Comparison of ENCODE assay signal across 15 cellular contexts in the genomic region with DNA sequence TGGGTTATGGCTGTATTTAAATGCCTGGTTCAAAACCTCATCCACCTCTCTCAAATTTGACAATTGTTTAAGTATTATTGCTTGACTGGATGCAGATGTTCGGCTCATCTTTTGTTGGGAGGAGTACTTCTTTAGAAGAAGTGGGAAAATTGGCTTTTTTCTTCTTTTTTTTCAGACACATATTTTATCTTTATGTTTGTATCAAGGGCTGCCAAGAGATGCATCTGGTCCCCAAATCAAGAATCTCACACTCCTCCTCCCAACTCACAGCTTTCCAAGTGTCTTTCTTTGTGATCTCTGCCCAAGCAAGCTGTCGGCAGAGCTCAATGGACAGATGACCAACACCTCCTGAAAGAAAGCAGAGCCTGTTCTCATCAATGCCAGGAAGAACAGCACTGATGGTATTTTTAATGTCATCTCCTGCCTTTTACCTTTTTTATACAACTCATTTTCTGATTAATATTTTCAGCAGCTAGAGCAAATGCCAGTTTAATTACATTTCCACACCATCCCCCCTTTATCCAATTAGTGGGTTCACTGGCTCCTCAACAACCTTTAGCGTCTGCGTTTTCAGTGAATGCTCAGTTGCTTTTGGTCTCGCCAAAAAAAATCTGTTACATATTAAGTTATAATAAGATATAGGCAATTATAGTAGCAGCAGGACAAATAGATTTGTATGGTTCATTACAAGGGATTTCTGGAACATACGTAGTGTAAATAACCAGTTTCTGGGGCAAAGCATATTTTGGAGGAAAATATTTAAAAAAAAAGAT.
"Had no signal": no experiment of that assay in that cellular context is flagged by ENCODE, and none has a peak within 500 bp of the region (broad histone marks: within the 10 kb centered on the region; RNA-seq: fewer than 3 reads in every experiment).

No MANE protein-coding gene starts in this region.

- ATAC-seq: natural killer cell; right lobe of liver; stimulated activated naive B cell treated with anti-CD40 and anti-IgM and Interleukin-4, amounts not matched to agents 10 μg/mL and 1 μg/mL and 100 μg/mL, for 72 hours; stimulated activated naive CD8-positive, alpha-beta T cell treated with anti-CD3 and anti-CD28 coated beads, Interleukin-15, amount 100 ng/mL, for 72 hours had no signal

- H2AFZ ChIP-seq: neural progenitor cell, parathyroid adenoma had no signal

- H3K9me3 ChIP-seq: esophagus muscularis mucosa, prostate gland, right lobe of liver had no signal

- H3K27me3 ChIP-seq: esophagus muscularis mucosa, neural progenitor cell, right lobe of liver had no signal

- H3K27ac ChIP-seq: epithelial cell of prostate, esophagus muscularis mucosa, neural progenitor cell, parathyroid adenoma, prostate gland, right lobe of liver had no signal

- DNase-seq: effector memory CD4-positive, alpha-beta T cell; mammary epithelial cell; natural killer cell; nucleus accumbens; right lobe of liver; stimulated activated CD4-positive, alpha-beta T cell treated with anti-CD3 and anti-CD28 coated beads, Interleukin-2, amount 100 ng/mL, for 24 hours; stimulated activated CD4-positive, alpha-beta T cell treated with anti-CD3 and anti-CD28 coated beads, Interleukin-4, amount 100 ng/mL, for 4 hours; stimulated activated naive B cell treated with anti-CD40 and anti-IgM and Interleukin-4, amounts not matched to agents 10 μg/mL and 1 μg/mL and 100 μg/mL, for 72 hours; stimulated activated naive CD8-positive, alpha-beta T cell treated with anti-CD3 and anti-CD28 coated beads, Interleukin-15, amount 100 ng/mL, for 72 hours had no signal

- H3K4me3 ChIP-seq: esophagus muscularis mucosa, neural progenitor cell, prostate gland, right lobe of liver, skin epidermis had no signal

- H3K9ac ChIP-seq: neural progenitor cell, parathyroid adenoma had no signal

- H3K4me2 ChIP-seq: neural progenitor cell had no signal

- H3K36me3 ChIP-seq: esophagus muscularis mucosa, neural progenitor cell, prostate gland, right lobe of liver had no signal

- H3K79me2 ChIP-seq: parathyroid adenoma had no signal

- H3K4me1 ChIP-seq: esophagus muscularis mucosa, parathyroid adenoma, prostate gland, right lobe of liver had no signal
